17 cellular contexts compared by ENCODE assay signal in the genomic region with DNA sequence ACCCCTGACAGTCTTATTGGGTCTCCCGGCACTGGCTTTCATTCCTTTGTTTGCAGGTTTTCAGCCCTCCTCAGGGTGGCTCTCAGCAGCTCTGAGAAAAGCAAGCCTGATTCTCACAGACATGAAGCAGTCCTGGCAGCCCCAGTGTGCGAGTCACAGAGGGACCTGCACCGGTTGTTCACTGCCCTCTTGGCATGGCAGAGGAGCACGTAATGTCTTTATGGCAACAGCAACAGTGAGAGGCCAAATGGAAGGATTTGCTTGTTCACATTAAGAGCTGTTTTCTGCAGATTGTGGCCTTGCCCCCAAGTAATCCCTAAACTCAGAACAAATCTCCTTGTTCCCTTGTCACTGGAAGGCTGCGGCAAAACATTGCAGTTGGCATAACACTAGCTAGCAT. TPM values are rescaled to one million over a fixed set of nuclear protein-coding genes. Genes with fewer than 3 reads are reported as not detected.
DNase-seq lines count a peak whose midpoint lies in the region; ATAC-seq and TF ChIP-seq lines count a peak whose summit lies in the region.
"Had no signal": no experiment of that assay in that cellular context is flagged by ENCODE, and none has a peak within 500 bp of the region (broad histone marks: within the 10 kb centered on the region; RNA-seq: fewer than 3 reads in every experiment).

No MANE protein-coding gene starts in this region.

- H3K9me3 Mint-ChIP-seq in endodermal cell, result peaks cover 8% of the 10 kb centered on the region
- H3K9me3 Mint-ChIP-seq in activated T-cell treated with anti-CD3 and anti-CD28 coated beads, Interleukin-2, amount 50 U/mL, for 24 hours, result no peaks in the 10 kb centered on the region
- H3K9me3 Mint-ChIP-seq: activated T-helper 2 cell treated with anti-CD3 and anti-CD28 coated beads, Interferon-gamma antibody, Interleukin-2, Interleukin-4, amounts not matched to agents 10 μg/mL and 5 μg/mL and 100 μg/mL, durations not matched to agents 14 hours and 24 hours and 36 hours; T-cell had no signal

- WGBS in endodermal cell (ENCODE audit: insufficient coverage in 1 of 2, insufficient read length in 1 of 2), 2 experiments, result 54% methylated on average over 4 to 5 of the region's 5 CpGs

- H3K27ac ChIP-seq in endodermal cell (ENCODE audit: low read depth, low read length), result no peak overlapping the region
- H3K27ac ChIP-seq: C4-2B, KMS-11, pancreas had no signal

- peaks cover 8% of the 10 kb centered on the region for H3K4me1 ChIP-seq in endodermal cell (ENCODE audit: control insufficient read depth, insufficient read depth, low read length)
- H3K4me1 ChIP-seq: pancreas had no signal

- ATAC-seq in Right ventricle myocardium inferior, result peak; percentile 57
- ATAC-seq: HCT116, T-cell had no signal

- DNase-seq in Right ventricle myocardium inferior (ENCODE audit: missing footprints) (no peak), cardiac septum (ENCODE audit: low spot score) (no peak), endodermal cell (peak; percentile 76), midbrain (lab: John Stamatoyannopoulos, UW) (peak; percentile 23), KG1 (lab: John Stamatoyannopoulos, UW) (no peak), NCI-H1436 treated with DMSO at 0.1 percent for 48 hours (lab: John Stamatoyannopoulos, UW) (no peak), NCI-H2029 treated with DMSO at 0.1 percent for 48 hours (lab: John Stamatoyannopoulos, UW) (no peak)
- DNase-seq in activated T-cell treated with anti-CD3 and anti-CD28 coated beads, Interleukin-2, amount 50 U/mL, for 24 hours, result no peak
- DNase-seq: central memory CD4-positive, alpha-beta T cell; pancreas; T-cell; trophoblast cell had no signal

- no peak overlapping the region for H3K4me3 ChIP-seq in endodermal cell (ENCODE audit: low read length)
- H3K4me3 ChIP-seq: pancreas had no signal

- TF ChIP-seq CTCF in endodermal cell (conservative IDR thresholded peaks at IDR 0.05), result peak; percentile 24

- H3K9me3 ChIP-seq in endodermal cell (ENCODE audit: control insufficient read depth, low read length), result no peaks in the 10 kb centered on the region
- H3K9me3 ChIP-seq: pancreas had no signal

- no peaks in the 10 kb centered on the region for H3K36me3 Mint-ChIP-seq in endodermal cell (ENCODE audit: low read depth)
- H3K36me3 Mint-ChIP-seq in activated T-cell treated with anti-CD3 and anti-CD28 coated beads, Interleukin-2, amount 50 U/mL, for 24 hours (ENCODE audit: low read depth), result no peaks in the 10 kb centered on the region
- H3K36me3 Mint-ChIP-seq: T-cell had no signal

- H3K27ac Mint-ChIP-seq in endodermal cell, result no peak overlapping the region
- no peak overlapping the region for H3K27ac Mint-ChIP-seq in activated T-cell treated with anti-CD3 and anti-CD28 coated beads, Interleukin-2, amount 50 U/mL, for 24 hours
- H3K27ac Mint-ChIP-seq: activated T-helper 2 cell treated with anti-CD3 and anti-CD28 coated beads, Interferon-gamma antibody, Interleukin-2, Interleukin-4, amounts not matched to agents 10 μg/mL and 5 μg/mL and 100 μg/mL, durations not matched to agents 14 hours and 24 hours and 36 hours; T-cell had no signal

- H3K4me3 Mint-ChIP-seq in endodermal cell, result no peak overlapping the region
- H3K4me3 Mint-ChIP-seq in activated T-cell treated with anti-CD3 and anti-CD28 coated beads, Interleukin-2, amount 50 U/mL, for 24 hours, result no peak overlapping the region
- H3K4me3 Mint-ChIP-seq: T-cell had no signal

- H3K27me3 ChIP-seq in endodermal cell (ENCODE audit: control insufficient read depth, insufficient read depth, low read length, poor library complexity, severe bottlenecking), result peaks cover 47% of the 10 kb centered on the region

- intact Hi-C loops in Right ventricle myocardium inferior (cut with DNase I), result no loop called here
- intact Hi-C loops in cardiac septum (cut with DNase I), result no loop called here

- peaks cover 23% of the 10 kb centered on the region for H3K4me1 Mint-ChIP-seq in endodermal cell
- no peaks in the 10 kb centered on the region for H3K4me1 Mint-ChIP-seq in activated T-cell treated with anti-CD3 and anti-CD28 coated beads, Interleukin-2, amount 50 U/mL, for 24 hours (ENCODE audit: low read depth)

- peaks cover 67% of the 10 kb centered on the region for H3K27me3 Mint-ChIP-seq in endodermal cell (ENCODE audit: insufficient read depth)
- peaks cover 47% of the 10 kb centered on the region for H3K27me3 Mint-ChIP-seq in activated T-cell treated with anti-CD3 and anti-CD28 coated beads, Interleukin-2, amount 50 U/mL, for 24 hours

- H3K36me3 ChIP-seq in endodermal cell (ENCODE audit: control insufficient read depth, insufficient read depth, low read length), result no peaks in the 10 kb centered on the region
- H3K36me3 ChIP-seq: pancreas had no signal

- H3K9ac ChIP-seq in endodermal cell (ENCODE audit: extremely low read depth, low read length, poor library complexity, severe bottlenecking), result no peak overlapping the region
- H3K9ac ChIP-seq: KMS-11 had no signal

RNA-seq across cellular contexts. Expression of gene KCNA5, which starts 3.4 kb away (rescaled TPM):
- 2.1 TPM for total RNA-seq in Right ventricle myocardium inferior
- 3.2 TPM for total RNA-seq in cardiac septum
- not detected for total RNA-seq in endodermal cell
- polyA plus RNA-seq in endodermal cell (2013, experiment 1 of 2), result 0.75 TPM
- polyA plus RNA-seq in endodermal cell (2013, experiment 2 of 2), result 0.66 TPM
- total RNA-seq: activated T-helper 2 cell treated with anti-CD3 and anti-CD28 coated beads, Interferon-gamma antibody, Interleukin-2, Interleukin-4, amounts not matched to agents 10 μg/mL and 5 μg/mL and 100 μg/mL, durations not matched to agents 14 hours and 24 hours and 36 hours; fibroblast of villous mesenchyme; T-cell had no signal

Comparison
In these comparisons a context has a peak if more than half of its experiments do, and no peak if none do; other contexts are left out.
1. DNase-seq: peak in endodermal cell (single experiment) and midbrain (single experiment); none in Right ventricle myocardium inferior (single experiment), cardiac septum (single experiment), KG1 (single experiment), NCI-H1436 treated with DMSO at 0.1 percent for 48 hours (single experiment), NCI-H2029 treated with DMSO at 0.1 percent for 48 hours (single experiment) and activated T-cell treated with anti-CD3 and anti-CD28 coated beads, Interleukin-2, amount 50 U/mL, for 24 hours (single experiment).